Comparison of ENCODE assay signal across 24 cellular contexts in genomic region chr4:20087512-20087911, GRCh38.
"Had no signal": no experiment of that assay in that cellular context is flagged by ENCODE, and none has a peak within 500 bp of the region (broad histone marks: within the 10 kb centered on the region; RNA-seq: fewer than 3 reads in every experiment).

No MANE protein-coding gene starts in this region.

- H3K36me3 Mint-ChIP-seq: mesothelial cell of epicardium, naive B cell had no signal

- H3K27me3 Mint-ChIP-seq: dendritic cell treated with granulocyte-macrophage colony-stimulating factor and Interleukin-4, amounts not matched to agents 40 ng/mL and 50 ng/mL, for 4 days; effector memory CD8-positive, alpha-beta T cell; naive B cell had no signal

- H3K27ac ChIP-seq: colonic mucosa, esophagus squamous epithelium, gastrocnemius medialis, heart right ventricle, left lung, lower lobe of right lung had no signal

- H3K4me1 Mint-ChIP-seq: mesothelial cell of epicardium, naive B cell had no signal

- FAIRE-seq: endothelial cell of umbilical vein, islet of Langerhans, keratinocyte had no signal

- H3K9me3 Mint-ChIP-seq: dendritic cell treated with granulocyte-macrophage colony-stimulating factor and Interleukin-4, amounts not matched to agents 40 ng/mL and 50 ng/mL, for 4 days; effector memory CD8-positive, alpha-beta T cell had no signal

- H3K4me3 ChIP-seq: colonic mucosa, esophagus squamous epithelium, gastrocnemius medialis, heart right ventricle, left lung, lower lobe of right lung, mucosa of descending colon had no signal

- H3K9me3 ChIP-seq: colonic mucosa, esophagus squamous epithelium, gastrocnemius medialis, heart right ventricle, left lung, lower lobe of right lung, mucosa of descending colon had no signal

- H3K4me1 ChIP-seq: colonic mucosa, esophagus squamous epithelium, gastrocnemius medialis, heart right ventricle, left lung, lower lobe of right lung had no signal

- DNase-seq: colonic mucosa; cortex of kidney; effector CD8-positive, alpha-beta T cell; effector memory CD8-positive, alpha-beta T cell; esophagus squamous epithelium; foreskin melanocyte; gastrocnemius medialis; glutamatergic neuron; head of caudate nucleus; heart right ventricle; hippocampal formation; left cardiac atrium; left ventricle myocardium superior; lower lobe of right lung; mesenchymal stem cell; naive B cell had no signal

- H3K36me3 ChIP-seq: colonic mucosa, esophagus squamous epithelium, gastrocnemius medialis, heart right ventricle, left lung, lower lobe of right lung had no signal

- ATAC-seq: effector memory CD8-positive, alpha-beta T cell; esophagus mucosa; gastrocnemius medialis; heart right ventricle; left lung; left ventricle myocardium superior; lower lobe of right lung; mucosa of descending colon had no signal

- H3K27ac Mint-ChIP-seq: dendritic cell treated with granulocyte-macrophage colony-stimulating factor and Interleukin-4, amounts not matched to agents 40 ng/mL and 50 ng/mL, for 4 days; effector memory CD8-positive, alpha-beta T cell; mesothelial cell of epicardium; naive B cell had no signal

- H3K4me3 Mint-ChIP-seq: dendritic cell treated with granulocyte-macrophage colony-stimulating factor and Interleukin-4, amounts not matched to agents 40 ng/mL and 50 ng/mL, for 4 days; effector memory CD8-positive, alpha-beta T cell; mesothelial cell of epicardium; naive B cell had no signal

- H3K27me3 ChIP-seq: colonic mucosa, esophagus squamous epithelium, gastrocnemius medialis, heart right ventricle, left lung had no signal
